In the genomic region with DNA sequence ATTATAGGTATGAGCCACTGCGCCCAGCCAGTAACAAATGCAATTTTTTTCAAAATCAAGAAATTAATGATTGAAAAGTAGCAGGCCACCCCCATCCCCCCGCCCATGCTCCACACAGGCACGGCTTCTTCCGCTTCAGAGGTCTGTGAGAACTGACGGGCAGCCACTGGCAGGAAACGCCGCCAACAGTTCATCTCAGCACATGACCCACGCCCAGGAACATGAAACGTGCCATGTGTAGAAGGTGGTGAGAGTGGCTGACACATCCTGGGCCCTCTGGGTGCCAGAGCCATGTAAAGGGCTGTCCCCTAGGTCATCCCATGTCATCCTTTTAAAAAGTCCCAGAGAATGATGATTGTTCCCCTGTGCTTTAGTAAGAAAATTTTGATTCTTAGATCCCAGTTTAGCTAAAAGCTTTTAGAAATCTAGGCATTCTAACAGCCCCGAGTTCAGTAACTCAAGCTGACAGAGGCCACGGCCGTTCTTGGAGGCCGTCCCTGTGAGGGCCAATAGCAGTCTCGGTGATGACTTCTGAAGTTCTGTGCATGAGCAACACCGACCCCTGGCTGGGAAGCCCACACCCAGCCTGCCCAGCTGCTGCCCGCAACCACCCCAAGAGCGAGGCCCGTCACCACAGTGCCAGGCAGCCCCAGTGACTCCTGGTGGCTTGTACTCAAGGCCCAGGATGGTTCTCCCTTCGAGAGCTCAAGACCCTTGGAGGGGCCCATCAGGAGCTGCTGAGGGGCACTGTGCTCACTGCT, we compare ENCODE assay signal across 12 cellular contexts. TPM values are rescaled to one million over a fixed set of nuclear protein-coding genes. Genes with fewer than 3 reads are reported as not detected.
DNase-seq lines count a peak whose midpoint lies in the region; ATAC-seq and FAIRE-seq lines count a peak whose summit lies in the region.
"Had no signal": no experiment of that assay in that cellular context is flagged by ENCODE, and none has a peak within 500 bp of the region (broad histone marks: within the 10 kb centered on the region; RNA-seq: fewer than 3 reads in every experiment).

No MANE protein-coding gene starts in this region.

- H3K4me1 Mint-ChIP-seq in T-helper 1 cell treated with Interleukin-12 subunit alpha and Interleukin-12 subunit beta and Interleukin-4 antibody, amounts not matched to agents 30 μg/mL and 1 μg/mL, for 36 hours (ENCODE audit: low read depth) = peaks cover 9% of the 10 kb centered on the region
- H3K4me1 Mint-ChIP-seq in activated T-cell treated with anti-CD3 and anti-CD28 coated beads, Interleukin-2, amount 50 U/mL, for 4 hours (ENCODE audit: low read depth) = peaks cover 38% of the 10 kb centered on the region
- H3K4me1 Mint-ChIP-seq in natural killer cell treated with Interleukin-12 subunit alpha and Interleukin-12 subunit beta and Interleukin-15 and Interleukin-18, amount 100 ng/mL, for 72 hours (ENCODE audit: low read depth in 2 of 2) = peaks cover 20 to 37% of the 10 kb centered on the region in 2 donors
- peaks cover 0 to 18% of the 10 kb centered on the region in 2 donors for H3K4me1 Mint-ChIP-seq in stimulated activated naive B cell treated with anti-CD40 and anti-IgM and Interleukin-4, amounts not matched to agents 10 μg/mL and 1 μg/mL and 100 μg/mL, for 72 hours

- DNase-seq in activated T-cell treated with anti-CD3 and anti-CD28 coated beads, Interleukin-2, amount 50 U/mL, for 4 hours = peak; percentile 42
- peak; percentile 75 for DNase-seq in natural killer cell treated with Interleukin-12 subunit alpha and Interleukin-12 subunit beta and Interleukin-15 and Interleukin-18, amount 100 ng/mL, for 72 hours (ENCODE audit: low spot score)
- no peak for DNase-seq in stimulated activated naive B cell treated with anti-CD40 and anti-IgM and Interleukin-4, amounts not matched to agents 10 μg/mL and 1 μg/mL and 100 μg/mL, for 72 hours
- no peak for DNase-seq in A172 (ENCODE audit: low spot score)
- no peak for DNase-seq in urothelium cell line (ENCODE audit: low spot score)
- DNase-seq in COLO668 (lab: John Stamatoyannopoulos, UW; ENCODE audit: unreplicated experiment) = no peak
- no peak for DNase-seq in middle frontal gyrus (ENCODE audit: extremely low spot score, low spot score)
- DNase-seq: heart left ventricle, midbrain, NCI-H524, small intestine had no signal

- no peaks in the 10 kb centered on the region for H3K27me3 Mint-ChIP-seq in T-helper 1 cell treated with Interleukin-12 subunit alpha and Interleukin-12 subunit beta and Interleukin-4 antibody, amounts not matched to agents 30 μg/mL and 1 μg/mL, for 36 hours (ENCODE audit: low read depth)
- no peaks in the 10 kb centered on the region for H3K27me3 Mint-ChIP-seq in activated T-cell treated with anti-CD3 and anti-CD28 coated beads, Interleukin-2, amount 50 U/mL, for 4 hours (ENCODE audit: low read depth)
- no peaks in the 10 kb centered on the region for H3K27me3 Mint-ChIP-seq in natural killer cell treated with Interleukin-12 subunit alpha and Interleukin-12 subunit beta and Interleukin-15 and Interleukin-18, amount 100 ng/mL, for 72 hours
- no peaks in the 10 kb centered on the region for H3K27me3 Mint-ChIP-seq in stimulated activated naive B cell treated with anti-CD40 and anti-IgM and Interleukin-4, amounts not matched to agents 10 μg/mL and 1 μg/mL and 100 μg/mL, for 72 hours

- peak overlapping the region; percentile 74 for H3K27ac Mint-ChIP-seq in T-helper 1 cell treated with Interleukin-12 subunit alpha and Interleukin-12 subunit beta and Interleukin-4 antibody, amounts not matched to agents 30 μg/mL and 1 μg/mL, for 36 hours
- peak overlapping the region; percentile 37 to 76 for H3K27ac Mint-ChIP-seq in natural killer cell treated with Interleukin-12 subunit alpha and Interleukin-12 subunit beta and Interleukin-15 and Interleukin-18, amount 100 ng/mL, for 72 hours
- H3K27ac Mint-ChIP-seq in stimulated activated naive B cell treated with anti-CD40 and anti-IgM and Interleukin-4, amounts not matched to agents 10 μg/mL and 1 μg/mL and 100 μg/mL, for 72 hours = no peak overlapping the region

- no peak overlapping the region for H3K4me3 Mint-ChIP-seq in T-helper 1 cell treated with Interleukin-12 subunit alpha and Interleukin-12 subunit beta and Interleukin-4 antibody, amounts not matched to agents 30 μg/mL and 1 μg/mL, for 36 hours
- H3K4me3 Mint-ChIP-seq in activated T-cell treated with anti-CD3 and anti-CD28 coated beads, Interleukin-2, amount 50 U/mL, for 4 hours = peak overlapping the region; percentile 21
- peak overlapping the region; percentile 17 for H3K4me3 Mint-ChIP-seq in natural killer cell treated with Interleukin-12 subunit alpha and Interleukin-12 subunit beta and Interleukin-15 and Interleukin-18, amount 100 ng/mL, for 72 hours
- H3K4me3 Mint-ChIP-seq in stimulated activated naive B cell treated with anti-CD40 and anti-IgM and Interleukin-4, amounts not matched to agents 10 μg/mL and 1 μg/mL and 100 μg/mL, for 72 hours = no peak overlapping the region

- no peak for FAIRE-seq in urothelium cell line (lab: Jason Lieb, UNC)
- FAIRE-seq: small intestine had no signal

- ATAC-seq in activated T-cell treated with anti-CD3 and anti-CD28 coated beads, Interleukin-2, amount 50 U/mL, for 4 hours = peak; percentile 85 to 89
- ATAC-seq in natural killer cell treated with Interleukin-12 subunit alpha and Interleukin-12 subunit beta and Interleukin-15 and Interleukin-18, amount 100 ng/mL, for 72 hours = peak; percentile 83 to 86
- peak; percentile 48 to 83 for ATAC-seq in stimulated activated naive B cell treated with anti-CD40 and anti-IgM and Interleukin-4, amounts not matched to agents 10 μg/mL and 1 μg/mL and 100 μg/mL, for 72 hours (replicated peaks)
- ATAC-seq: heart left ventricle had no signal

- H3K36me3 Mint-ChIP-seq in T-helper 1 cell treated with Interleukin-12 subunit alpha and Interleukin-12 subunit beta and Interleukin-4 antibody, amounts not matched to agents 30 μg/mL and 1 μg/mL, for 36 hours (ENCODE audit: low read depth) = peaks cover 9% of the 10 kb centered on the region
- peaks cover 39% of the 10 kb centered on the region for H3K36me3 Mint-ChIP-seq in activated T-cell treated with anti-CD3 and anti-CD28 coated beads, Interleukin-2, amount 50 U/mL, for 4 hours (ENCODE audit: insufficient read depth)
- peaks cover 6% of the 10 kb centered on the region for H3K36me3 Mint-ChIP-seq in natural killer cell treated with Interleukin-12 subunit alpha and Interleukin-12 subunit beta and Interleukin-15 and Interleukin-18, amount 100 ng/mL, for 72 hours
- H3K36me3 Mint-ChIP-seq in stimulated activated naive B cell treated with anti-CD40 and anti-IgM and Interleukin-4, amounts not matched to agents 10 μg/mL and 1 μg/mL and 100 μg/mL, for 72 hours = peaks cover 39 to 70% of the 10 kb centered on the region in 2 donors

- no peaks in the 10 kb centered on the region for H3K9me3 Mint-ChIP-seq in T-helper 1 cell treated with Interleukin-12 subunit alpha and Interleukin-12 subunit beta and Interleukin-4 antibody, amounts not matched to agents 30 μg/mL and 1 μg/mL, for 36 hours
- H3K9me3 Mint-ChIP-seq in activated T-cell treated with anti-CD3 and anti-CD28 coated beads, Interleukin-2, amount 50 U/mL, for 4 hours = no peaks in the 10 kb centered on the region
- H3K9me3 Mint-ChIP-seq in natural killer cell treated with Interleukin-12 subunit alpha and Interleukin-12 subunit beta and Interleukin-15 and Interleukin-18, amount 100 ng/mL, for 72 hours = no peaks in the 10 kb centered on the region
- no peaks in the 10 kb centered on the region for H3K9me3 Mint-ChIP-seq in stimulated activated naive B cell treated with anti-CD40 and anti-IgM and Interleukin-4, amounts not matched to agents 10 μg/mL and 1 μg/mL and 100 μg/mL, for 72 hours

RNA-seq across cellular contexts. Expression of gene KLHDC4, which starts 52.1 kb away (rescaled TPM):
- total RNA-seq in activated T-cell treated with anti-CD3 and anti-CD28 coated beads, Interleukin-2, amount 50 U/mL, for 4 hours = 10 to 100 TPM; 71.6 to 78.1 (median 76.0) TPM
- 100 to 1,000 TPM in 1 of 2 donors, 10 to 100 TPM in 1; 71.0 to 188 TPM for total RNA-seq in natural killer cell treated with Interleukin-12 subunit alpha and Interleukin-12 subunit beta and Interleukin-15 and Interleukin-18, amount 100 ng/mL, for 72 hours
- total RNA-seq in A172 (2014; rRNA removed; shearing (Covaris generic)) = 18.4 and 33.8 TPM in 2 replicates

Comparison
In these comparisons a context has a peak if more than half of its experiments do, and no peak if none do; other contexts are left out.
1. H3K4me3 Mint-ChIP-seq: peak in activated T-cell treated with anti-CD3 and anti-CD28 coated beads, Interleukin-2, amount 50 U/mL, for 4 hours (single experiment) and natural killer cell treated with Interleukin-12 subunit alpha and Interleukin-12 subunit beta and Interleukin-15 and Interleukin-18, amount 100 ng/mL, for 72 hours (single experiment); none in T-helper 1 cell treated with Interleukin-12 subunit alpha and Interleukin-12 subunit beta and Interleukin-4 antibody, amounts not matched to agents 30 μg/mL and 1 μg/mL, for 36 hours (single experiment) and stimulated activated naive B cell treated with anti-CD40 and anti-IgM and Interleukin-4, amounts not matched to agents 10 μg/mL and 1 μg/mL and 100 μg/mL, for 72 hours (0 of 2).
2. DNase-seq: peak in activated T-cell treated with anti-CD3 and anti-CD28 coated beads, Interleukin-2, amount 50 U/mL, for 4 hours (single experiment) and natural killer cell treated with Interleukin-12 subunit alpha and Interleukin-12 subunit beta and Interleukin-15 and Interleukin-18, amount 100 ng/mL, for 72 hours (single experiment); none in stimulated activated naive B cell treated with anti-CD40 and anti-IgM and Interleukin-4, amounts not matched to agents 10 μg/mL and 1 μg/mL and 100 μg/mL, for 72 hours (single experiment), A172 (single experiment), urothelium cell line (single experiment), COLO668 (single experiment) and middle frontal gyrus (single experiment).
3. Peak in every context shown above with its lines, with median percentiles within 50 percentile points of each other: ATAC-seq.